12 cellular contexts compared by ENCODE assay signal in genomic region chr4:87502580-87503238, GRCh38. TPM values are rescaled to one million over a fixed set of nuclear protein-coding genes. Genes with fewer than 3 reads are reported as not detected.
DNase-seq lines count a peak whose midpoint lies in the region; ATAC-seq, FAIRE-seq and TF ChIP-seq lines count a peak whose summit lies in the region.
"Had no signal": no experiment of that assay in that cellular context is flagged by ENCODE, and none has a peak within 500 bp of the region (broad histone marks: within the 10 kb centered on the region; RNA-seq: fewer than 3 reads in every experiment).

No MANE protein-coding gene starts in this region.

- H3K27me3 Mint-ChIP-seq in HFFc6 (ENCODE audit: insufficient read depth) (no peaks in the 10 kb centered on the region), chondrocyte (ENCODE audit: low read depth) (no peaks in the 10 kb centered on the region)
- H3K27me3 Mint-ChIP-seq: stimulated activated naive CD8-positive, alpha-beta T cell treated with anti-CD3 and anti-CD28 coated beads, Interleukin-15, amount 100 ng/mL, for 72 hours had no signal

- H3K36me3 Mint-ChIP-seq in HFFc6 (ENCODE audit: low read depth) (no peaks in the 10 kb centered on the region), chondrocyte (ENCODE audit: low read depth) (no peaks in the 10 kb centered on the region)

- H3K27ac Mint-ChIP-seq in HFFc6 (peak overlapping the region; percentile 40), chondrocyte (ENCODE audit: unreplicated experiment) (no peak overlapping the region)
- H3K27ac Mint-ChIP-seq: stimulated activated naive CD8-positive, alpha-beta T cell treated with anti-CD3 and anti-CD28 coated beads, Interleukin-15, amount 100 ng/mL, for 72 hours had no signal

- TF ChIP-seq CTCF in HFFc6 (IDR thresholded peaks at IDR 0.05) (no peak), chondrocyte (IDR thresholded peaks at IDR 0.05) (no peak)

- ATAC-seq in GM21717 (IDR thresholded peaks at IDR 0.05; ENCODE audit: unreplicated experiment) (no peak), GM18868 (IDR thresholded peaks at IDR 0.05; ENCODE audit: unreplicated experiment) (no peak)
- ATAC-seq: stimulated activated naive CD8-positive, alpha-beta T cell treated with anti-CD3 and anti-CD28 coated beads, Interleukin-15, amount 100 ng/mL, for 72 hours had no signal

- no peaks in the 10 kb centered on the region for H3K27me3 ChIP-seq in small intestine (ENCODE audit: control insufficient read depth in 2 of 2, insufficient read depth in 2 of 2, low read length in 2 of 2)

- peaks cover 50% of the 10 kb centered on the region for H3K4me1 Mint-ChIP-seq in HFFc6 (ENCODE audit: low read depth)
- H3K4me1 Mint-ChIP-seq in chondrocyte (ENCODE audit: low read depth): peaks cover 20% of the 10 kb centered on the region
- H3K4me1 Mint-ChIP-seq: stimulated activated naive CD8-positive, alpha-beta T cell treated with anti-CD3 and anti-CD28 coated beads, Interleukin-15, amount 100 ng/mL, for 72 hours had no signal

- H3K4me3 Mint-ChIP-seq in HFFc6 (peak overlapping the region; percentile 24; the same call in 1 of the 2 replicates), chondrocyte (ENCODE audit: unreplicated experiment) (no peak overlapping the region)
- H3K4me3 Mint-ChIP-seq: stimulated activated naive CD8-positive, alpha-beta T cell treated with anti-CD3 and anti-CD28 coated beads, Interleukin-15, amount 100 ng/mL, for 72 hours had no signal

- no peak for FAIRE-seq in small intestine (lab: Jason Lieb, UNC)

- no peaks in the 10 kb centered on the region for H3K36me3 ChIP-seq in small intestine (ENCODE audit: control insufficient read depth in 2 of 2, insufficient read depth in 2 of 2, low read length in 2 of 2)

- no peaks in the 10 kb centered on the region for H3K4me1 ChIP-seq in small intestine (ENCODE audit: control insufficient read depth in 2 of 2, insufficient read depth in 1 of 2, low read depth in 1 of 2, low read length in 1 of 2)

- H3K27ac ChIP-seq in small intestine (ENCODE audit: low read depth in 1 of 2, low read length in 1 of 2): no peak overlapping the region

- no peaks in the 10 kb centered on the region for H3K9me3 ChIP-seq in small intestine (ENCODE audit: control insufficient read depth, low read depth)

- H3K4me3 ChIP-seq in small intestine (ENCODE audit: low read depth in 1 of 2, low read length in 2 of 2): no peak overlapping the region

- peak; percentile 68 for DNase-seq in HFFc6
- DNase-seq in RPMI7951 (ENCODE audit: low read depth): peak; percentile 34
- DNase-seq in glomerular endothelial cell (ENCODE audit: extremely low read depth, low read depth, low spot score): peak; percentile 10
- DNase-seq in small intestine: peak; percentile 44
- DNase-seq in chondrocyte (ENCODE audit: low spot score): no peak
- DNase-seq: cortex of kidney; islet precursor cell; NCI-H146; stimulated activated CD4-positive, alpha-beta T cell treated with anti-CD3 and anti-CD28 coated beads, Interleukin-12 subunit alpha, Interleukin-12 subunit beta, amount 100 ng/mL, for 4 hours; stimulated activated naive CD8-positive, alpha-beta T cell treated with anti-CD3 and anti-CD28 coated beads, Interleukin-15, amount 100 ng/mL, for 72 hours had no signal

- no peaks in the 10 kb centered on the region for H3K9me3 Mint-ChIP-seq in HFFc6
- H3K9me3 Mint-ChIP-seq in chondrocyte (ENCODE audit: low read depth): no peaks in the 10 kb centered on the region
- H3K9me3 Mint-ChIP-seq: stimulated activated naive CD8-positive, alpha-beta T cell treated with anti-CD3 and anti-CD28 coated beads, Interleukin-15, amount 100 ng/mL, for 72 hours had no signal

RNA-seq across cellular contexts. Expression of gene SPARCL1, which starts 26.5 kb away (rescaled TPM):
- total RNA-seq in HFFc6 (2021; fragmentation: NEBNext Ultra II Directional; extraction: Animal tissue kit (Norgen Biotek cat#: 25700)): not detected
- total RNA-seq in RPMI7951 (2014; rRNA removed; shearing (Covaris generic)): 0.12 and 0.39 TPM in 2 replicates
- total RNA-seq in glomerular endothelial cell (0.41 TPM in 1 of 2 replicates, not detected in the other), chondrocyte (21.5 to 26.9 TPM (median 26.1 TPM) in 3 replicates)
- 100 to 1,000 TPM in 1 of 3 donors, 10 to 100 TPM in 1, 1 to 10 TPM in 1; 5.1 to 354 (median 20.0) TPM for polyA plus RNA-seq in small intestine

Comparison
In these comparisons a context has a peak if more than half of its experiments do, and no peak if none do; other contexts are left out.
1. RNA of gene SPARCL1, which starts 26.5 kb away (total RNA-seq): 21.5 to 26.9 TPM in chondrocyte; 0.41 TPM in glomerular endothelial cell, 0.12 to 0.39 TPM in RPMI7951 and not detected in HFFc6; every median in the first group is over 10 times any median in the second.